In genomic region chr5:141662028-141662427, GRCh38 we compare ENCODE assay signal across 20 cellular contexts.
"Had no signal": no experiment of that assay in that cellular context is flagged by ENCODE, and none has a peak within 500 bp of the region (broad histone marks: within the 10 kb centered on the region; RNA-seq: fewer than 3 reads in every experiment).

No MANE protein-coding gene starts in this region.

- DNase-seq: activated B cell treated with CpG ODN at 0.5 μM for 24 hours; activated CD4-positive, alpha-beta memory T cell treated with anti-CD3 and anti-CD28 coated beads for 36 hours; activated CD4-positive, alpha-beta T cell treated with anti-CD3 and anti-CD28 coated beads, Interleukin-2, amount 10 ng/mL, durations not matched to agents 7 days and 5 days; activated CD8-positive, alpha-beta memory T cell treated with anti-CD3 and anti-CD28 coated beads for 24 hours; activated gamma-delta T cell; activated naive CD4-positive, alpha-beta T cell treated with anti-CD3 and anti-CD28 coated beads for 36 hours; activated naive CD8-positive, alpha-beta T cell treated with anti-CD3 and anti-CD28 coated beads for 36 hours; activated T-cell treated with anti-CD3 and anti-CD28 coated beads, Interleukin-2, amount 50 U/mL, for 48 hours; cerebellar nuclear complex; KG1; NCI-H1092; NCI-H1417; NCI-H1930; NCI-H2107; NCI-H345; NCI-H510A; NCI-H526 treated with DMSO at 0.1 percent for 48 hours; PC-9; SHP77 treated with DMSO at 0.1 percent for 48 hours; T-helper 9 cell had no signal

- H3K4me3 ChIP-seq: PC-9 had no signal

- H3K27ac ChIP-seq: PC-9 had no signal

- H2AFZ ChIP-seq: PC-9 had no signal

- H3K4me2 ChIP-seq: PC-9 had no signal
